Comparison of ENCODE assay signal across 14 cellular contexts in the genomic region with DNA sequence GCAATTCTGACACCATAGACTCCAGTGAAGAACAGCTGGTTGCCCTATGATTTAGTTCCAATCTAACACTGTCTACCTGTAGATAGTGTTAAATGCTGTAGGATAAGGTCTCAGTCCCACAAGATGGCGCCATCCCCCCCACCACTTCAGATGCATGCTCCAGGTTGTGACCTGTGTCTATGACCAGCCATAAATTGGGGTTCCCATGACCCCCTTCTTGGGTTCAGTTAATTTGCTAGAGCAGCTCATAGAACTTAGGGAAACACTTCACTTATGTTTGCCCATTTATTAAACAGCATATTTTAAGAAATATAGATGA. TPM values are rescaled to one million over a fixed set of nuclear protein-coding genes. Genes with fewer than 3 reads are reported as not detected.
DNase-seq lines count a peak whose midpoint lies in the region; ATAC-seq and TF ChIP-seq lines count a peak whose summit lies in the region.
"Had no signal": no experiment of that assay in that cellular context is flagged by ENCODE, and none has a peak within 500 bp of the region (broad histone marks: within the 10 kb centered on the region; RNA-seq: fewer than 3 reads in every experiment).

No MANE protein-coding gene starts in this region.

- no peak overlapping the region for H3K27ac ChIP-seq in brain microvascular endothelial cell
- H3K27ac ChIP-seq: gastroesophageal sphincter, KMS-11, psoas muscle, VCaP had no signal

- no peaks in the 10 kb centered on the region for H3K27me3 Mint-ChIP-seq in activated T-cell treated with anti-CD3 and anti-CD28 coated beads, Interleukin-2, amount 50 U/mL, for 72 hours (ENCODE audit: low read depth)

- H3K36me3 Mint-ChIP-seq in activated T-cell treated with anti-CD3 and anti-CD28 coated beads, Interleukin-2, amount 50 U/mL, for 72 hours (ENCODE audit: insufficient read depth in 2 of 2), result peaks cover 4 to 5% of the 10 kb centered on the region in 2 donors

- no peak for TF ChIP-seq POLR2A in NB4 (IDR thresholded peaks at IDR 0.05; ENCODE audit: extremely low read depth, insufficient read length)

- no peaks in the 10 kb centered on the region for H3K9me3 Mint-ChIP-seq in activated T-cell treated with anti-CD3 and anti-CD28 coated beads, Interleukin-2, amount 50 U/mL, for 72 hours

- in situ Hi-C loops in brain microvascular endothelial cell (cut with HindIII; ENCODE audit: low pct_ligation_motif_present, low sequenced_read_pairs), result no loop called here

- H3K36me3 ChIP-seq in brain microvascular endothelial cell (replicated peaks), result no peaks in the 10 kb centered on the region
- H3K36me3 ChIP-seq: gastroesophageal sphincter had no signal

- H3K27me3 ChIP-seq in brain microvascular endothelial cell (replicated peaks), result no peaks in the 10 kb centered on the region
- H3K27me3 ChIP-seq: gastroesophageal sphincter had no signal

- DNase-seq in activated T-cell treated with anti-CD3 and anti-CD28 coated beads, Interleukin-2, amount 50 U/mL, for 72 hours, result peak; percentile 19 to 21
- DNase-seq in activated T-cell treated with anti-CD3 and anti-CD28 coated beads for 4 hours (no peak), NB4 (ENCODE audit: low read depth) (peak; percentile 18), brain microvascular endothelial cell (no peak), SHP77 treated with DMSO at 0.1 percent for 48 hours (lab: John Stamatoyannopoulos, UW) (no peak), amniotic stem cell (lab: John Stamatoyannopoulos, UW) (no peak), mesenteric fat pad (ENCODE audit: low spot score) (no peak)
- DNase-seq in stimulated activated CD8-positive, alpha-beta memory T cell treated with anti-CD3 and anti-CD28 coated beads, Interleukin-4, amount 100 ng/mL, for 48 hours, result peak; percentile 48
- DNase-seq: kidney, NCI-H187 treated with DMSO at 0.1 percent for 48 hours, psoas muscle had no signal

- peaks cover 53% of the 10 kb centered on the region for H3K4me1 Mint-ChIP-seq in activated T-cell treated with anti-CD3 and anti-CD28 coated beads, Interleukin-2, amount 50 U/mL, for 72 hours (ENCODE audit: low read depth)

- H3K4me3 ChIP-seq in NB4 (ENCODE audit: low read depth, low read length), result no peak overlapping the region
- no peak overlapping the region for H3K4me3 ChIP-seq in brain microvascular endothelial cell (ENCODE audit: low read depth, low read length)
- H3K4me3 ChIP-seq: gastroesophageal sphincter, psoas muscle had no signal

- H3K27ac Mint-ChIP-seq in activated T-cell treated with anti-CD3 and anti-CD28 coated beads, Interleukin-2, amount 50 U/mL, for 72 hours, result peak overlapping the region; percentile 84

- TF ChIP-seq CTCF in NB4 (IDR thresholded peaks at IDR 0.05; ENCODE audit: low read depth, low read length) (peak; percentile 15), brain microvascular endothelial cell (IDR thresholded peaks at IDR 0.05; ENCODE audit: low read depth, low read length, missing control alignments) (peak; percentile 15)

- peak; percentile 51 to 58 for ATAC-seq in activated T-cell treated with anti-CD3 and anti-CD28 coated beads, Interleukin-2, amount 50 U/mL, for 72 hours (replicated peaks in 1 of 2)
- ATAC-seq: gastroesophageal sphincter, psoas muscle had no signal

- peak overlapping the region; percentile 75 to 88 for H3K4me3 Mint-ChIP-seq in activated T-cell treated with anti-CD3 and anti-CD28 coated beads, Interleukin-2, amount 50 U/mL, for 72 hours

RNA-seq across cellular contexts. Expression of a gene that starts 13.1 kb away (rescaled TPM):
- total RNA-seq in activated T-cell treated with anti-CD3 and anti-CD28 coated beads, Interleukin-2, amount 50 U/mL, for 72 hours, result 10 to 100 TPM; 93.7 to 99.1 TPM
- total RNA-seq in mesenteric fat pad, result 70.3 TPM

Comparison
In these comparisons a context has a peak if more than half of its experiments do, and no peak if none do; other contexts are left out.
1. DNase-seq: peak in activated T-cell treated with anti-CD3 and anti-CD28 coated beads, Interleukin-2, amount 50 U/mL, for 72 hours (2 of 2), NB4 (single experiment) and stimulated activated CD8-positive, alpha-beta memory T cell treated with anti-CD3 and anti-CD28 coated beads, Interleukin-4, amount 100 ng/mL, for 48 hours (single experiment); none in activated T-cell treated with anti-CD3 and anti-CD28 coated beads for 4 hours (single experiment), brain microvascular endothelial cell (single experiment), SHP77 treated with DMSO at 0.1 percent for 48 hours (single experiment), amniotic stem cell (single experiment) and mesenteric fat pad (single experiment).